Comparison of ENCODE assay signal across 7 cellular contexts in genomic region chr6:106360989-106361430, GRCh38. TPM values are rescaled to one million over a fixed set of nuclear protein-coding genes. Genes with fewer than 3 reads are reported as not detected.
A peak's percentile ranks its signal among the peaks of the same experiment; 100 is the strongest.
DNase-seq lines count a peak whose midpoint lies in the region; ATAC-seq, FAIRE-seq and TF ChIP-seq lines count a peak whose summit lies in the region.

No MANE protein-coding gene starts in this region.

- DNase-seq in activated CD4-positive, alpha-beta T cell treated with anti-CD3 and anti-CD28 coated beads for 4 hours: peak; percentile 7 to 16
- no peak for DNase-seq in endothelial cell of umbilical vein (ENCODE audit: low read depth, low spot score)
- DNase-seq in neural progenitor cell (ENCODE audit: low spot score): peak; percentile 44
- no peak for DNase-seq in retina
- DNase-seq in ACHN: no peak

- H3K36me3 ChIP-seq in endothelial cell of umbilical vein (ENCODE audit: control insufficient read depth in 2 of 2, extremely low read depth in 1 of 2, insufficient read depth in 2 of 2, low read length in 2 of 2) (no peaks in the 10 kb centered on the region), neural progenitor cell (no peaks in the 10 kb centered on the region)

- H4K20me1 ChIP-seq in endothelial cell of umbilical vein (replicated peaks; ENCODE audit: control insufficient read depth, extremely low read depth, insufficient read depth, low read length): no peaks in the 10 kb centered on the region
- H4K20me1 ChIP-seq in neural progenitor cell (ENCODE audit: low read depth): no peaks in the 10 kb centered on the region

- peak overlapping the region; percentile 49 for H3K4me2 ChIP-seq in endothelial cell of umbilical vein (ENCODE audit: insufficient read depth, low read length)
- peak overlapping the region; percentile 97 for H3K4me2 ChIP-seq in neural progenitor cell

- H3K9me3 Mint-ChIP-seq in neural progenitor cell: no peaks in the 10 kb centered on the region

- H3F3A ChIP-seq in neural progenitor cell (ENCODE audit: low read depth): peaks cover 10% of the 10 kb centered on the region

- TF ChIP-seq POLR2A in endothelial cell of umbilical vein (IDR thresholded peaks at IDR 0.05; ENCODE audit: low read depth, low read length): no peak

- peaks cover 9% of the 10 kb centered on the region for H3K4me1 Mint-ChIP-seq in neural progenitor cell

- H3K9ac ChIP-seq in endothelial cell of umbilical vein (replicated peaks; ENCODE audit: extremely low read depth, insufficient read depth, low read length) (no peak overlapping the region), neural progenitor cell (no peak overlapping the region)

- dilution Hi-C loops in endothelial cell of umbilical vein (cut with MboI; ENCODE audit: extremely low pct_ligation_motif_present, low sequenced_read_pairs): no loop called here

- peak; percentile 31 for ATAC-seq in GM19025 (IDR thresholded peaks at IDR 0.05; ENCODE audit: low read depth, unreplicated experiment)
- ATAC-seq in HG03139 (IDR thresholded peaks at IDR 0.05; ENCODE audit: unreplicated experiment): peak; percentile 22

- in situ Hi-C loops in ACHN (cut with HindIII; ENCODE audit: low pct_ligation_motif_present, low pct_unique_long_range_greater_than_20kb, low sequenced_read_pairs): no loop called here

- no TSS peak for BruUV-seq in endothelial cell of umbilical vein (replicated peaks; lab: Mats Ljungman, UMichigan)

- peak overlapping the region; percentile 86 for H3K4me3 Mint-ChIP-seq in neural progenitor cell

- TF ChIP-seq CTCF in endothelial cell of umbilical vein (IDR thresholded peaks at IDR 0.05; ENCODE audit: extremely low read depth in 1 of 2, insufficient read depth in 1 of 2, low read depth in 1 of 2, low read length in 2 of 2) (no peak), neural progenitor cell (IDR thresholded peaks at IDR 0.05) (no peak)

- peaks cover 19% of the 10 kb centered on the region for H3K27me3 Mint-ChIP-seq in neural progenitor cell (ENCODE audit: insufficient read depth, low read depth)

- POLR2A ChIA-PET in endothelial cell of umbilical vein (lab: Charles Lee): no interaction called here

- no peak for FAIRE-seq in endothelial cell of umbilical vein (lab: Jason Lieb, UNC)

- H3K27me3 ChIP-seq in endothelial cell of umbilical vein (ENCODE audit: control insufficient read depth in 2 of 2, insufficient read depth in 2 of 2, low read length in 2 of 2): peaks cover 14 to 23% of the 10 kb centered on the region in 2 experiments
- H3K27me3 ChIP-seq in neural progenitor cell: peaks cover 42% of the 10 kb centered on the region

- CTCF ChIA-PET in endothelial cell of umbilical vein (lab: Charles Lee): interaction anchor here (0.7 to 3.3 kb wide), 17 partner anchors 9 to 618 kb away, joined by 3 to 21 read pairs (median 5); partner anchors contain the start of gene ATG5

- H3K36me3 Mint-ChIP-seq in neural progenitor cell: no peaks in the 10 kb centered on the region

- no peak overlapping the region for H3K27ac Mint-ChIP-seq in neural progenitor cell

- H2AFZ ChIP-seq in endothelial cell of umbilical vein (ENCODE audit: low read depth, low read length): peak overlapping the region; percentile 85
- H2AFZ ChIP-seq in neural progenitor cell (replicated peaks): peak overlapping the region; percentile 79

- H3K4me1 ChIP-seq in endothelial cell of umbilical vein (ENCODE audit: control insufficient read depth, extremely low read depth, insufficient read depth, low read length) (peaks cover 7% of the 10 kb centered on the region), neural progenitor cell (no peaks in the 10 kb centered on the region)

- H3K79me2 ChIP-seq in endothelial cell of umbilical vein (ENCODE audit: control insufficient read depth, insufficient read depth, low read length) (no peaks in the 10 kb centered on the region), neural progenitor cell (ENCODE audit: low read depth) (no peaks in the 10 kb centered on the region)

- H3K9me1 ChIP-seq in endothelial cell of umbilical vein (replicated peaks; ENCODE audit: control insufficient read depth, extremely low read depth, insufficient read depth, low read length): no peaks in the 10 kb centered on the region

- peak overlapping the region; percentile 2 to 22 (median 17) for H3K4me3 ChIP-seq in endothelial cell of umbilical vein (replicated peaks in 1 of 3; ENCODE audit: insufficient read depth in 1 of 3, low read depth in 1 of 3, low read length in 3 of 3)
- peak overlapping the region; percentile 63 for H3K4me3 ChIP-seq in neural progenitor cell

- H3K9me3 ChIP-seq in endothelial cell of umbilical vein (replicated peaks; ENCODE audit: control insufficient read depth, insufficient read depth, low read length) (no peaks in the 10 kb centered on the region), neural progenitor cell (ENCODE audit: low read depth) (no peaks in the 10 kb centered on the region)

- intact Hi-C loops in endothelial cell of umbilical vein (cut with micrococcal nuclease): loop anchor here (1.0 to 2.0 kb wide), 2 partner anchors 22 to 618 kb away; no protein-coding TSS in a partner anchor

- no peak overlapping the region for H3K27ac ChIP-seq in endothelial cell of umbilical vein (ENCODE audit: insufficient read depth, low read depth, low read length)
- H3K27ac ChIP-seq in neural progenitor cell: no peak overlapping the region

TF ChIP-seq in endothelial cell of umbilical vein, 7 proteins besides CTCF, POLR2A, EP300 and RAD21:
- TF ChIP-seq FOS (IDR thresholded peaks at IDR 0.05; ENCODE audit: borderline replicate concordance, insufficient read depth, low read length) (no peak), EZH2 (IDR thresholded peaks at IDR 0.05; ENCODE audit: borderline replicate concordance, low read depth, low read length, severe bottlenecking) (peak; percentile 91), MYC (IDR thresholded peaks at IDR 0.05; ENCODE audit: low read depth, low read length) (no peak)
TF ChIP-seq in endothelial cell of umbilical vein: peak in this region for 1.

RNA-seq across cellular contexts. Expression of gene CRYBG1, which starts 0.5 kb away (rescaled TPM):
- total RNA-seq in endothelial cell of umbilical vein (25.0 and 30.1 TPM in 2 replicates), neural progenitor cell (ENCODE audit: low replicate concordance) (0.06 and 0.40 TPM in 2 replicates)
- polyA plus RNA-seq in endothelial cell of umbilical vein: 3.1 and 4.1 TPM in 2 replicates
- 3.4 and 3.7 TPM in 2 replicates for polyA plus RNA-seq in endothelial cell of umbilical vein (2011; cell fraction: cytosol; rRNA removed)
- 8.9 and 9.9 TPM in 2 replicates for polyA plus RNA-seq in endothelial cell of umbilical vein (2011; cell fraction: nucleus; rRNA removed)
- 4.0 and 9.3 TPM in 2 replicates for polyA plus RNA-seq in endothelial cell of umbilical vein (2012)
- polyA minus RNA-seq in endothelial cell of umbilical vein: 11.6 and 12.6 TPM in 2 replicates
- polyA minus RNA-seq in endothelial cell of umbilical vein (2011; cell fraction: cytosol; rRNA and poly(A)+ RNA removed): 5.1 TPM
- 13.5 and 15.4 TPM in 2 replicates for polyA minus RNA-seq in endothelial cell of umbilical vein (2011; cell fraction: nucleus; rRNA and poly(A)+ RNA removed)

RNA-seq across cellular contexts. Expression of gene ATG5, which starts 35.5 kb away (rescaled TPM):
- 32.8 and 35.9 TPM in 2 replicates for total RNA-seq in endothelial cell of umbilical vein
- polyA plus RNA-seq in endothelial cell of umbilical vein: 10.0 and 14.1 TPM in 2 replicates
- polyA plus RNA-seq in endothelial cell of umbilical vein (2011; cell fraction: cytosol; rRNA removed): 18.2 and 20.5 TPM in 2 replicates
- polyA plus RNA-seq in endothelial cell of umbilical vein (2011; cell fraction: nucleus; rRNA removed): 19.4 and 23.9 TPM in 2 replicates
- 26.7 and 32.4 TPM in 2 replicates for polyA plus RNA-seq in endothelial cell of umbilical vein (2012)
- 11.2 and 19.2 TPM in 2 replicates for polyA minus RNA-seq in endothelial cell of umbilical vein
- polyA minus RNA-seq in endothelial cell of umbilical vein (2011; cell fraction: cytosol; rRNA and poly(A)+ RNA removed): 9.8 TPM
- polyA minus RNA-seq in endothelial cell of umbilical vein (2011; cell fraction: nucleus; rRNA and poly(A)+ RNA removed): 38.9 and 49.1 TPM in 2 replicates
- 31.7 and 45.0 TPM in 2 replicates for total RNA-seq in neural progenitor cell (ENCODE audit: low replicate concordance)

Comparison
In these comparisons a context has a peak if more than half of its experiments do, and no peak if none do; other contexts are left out.
1. DNase-seq: peak in activated CD4-positive, alpha-beta T cell treated with anti-CD3 and anti-CD28 coated beads for 4 hours (2 of 2) and neural progenitor cell (single experiment); none in endothelial cell of umbilical vein (single experiment), retina (single experiment) and ACHN (single experiment).
2. RNA of gene CRYBG1, which starts 0.5 kb away (total RNA-seq): 25.0 to 30.1 TPM in endothelial cell of umbilical vein; 0.06 to 0.40 TPM in neural progenitor cell; every median in the first group is over 10 times any median in the second.